32 cellular contexts compared by ENCODE assay signal in the genomic region with DNA sequence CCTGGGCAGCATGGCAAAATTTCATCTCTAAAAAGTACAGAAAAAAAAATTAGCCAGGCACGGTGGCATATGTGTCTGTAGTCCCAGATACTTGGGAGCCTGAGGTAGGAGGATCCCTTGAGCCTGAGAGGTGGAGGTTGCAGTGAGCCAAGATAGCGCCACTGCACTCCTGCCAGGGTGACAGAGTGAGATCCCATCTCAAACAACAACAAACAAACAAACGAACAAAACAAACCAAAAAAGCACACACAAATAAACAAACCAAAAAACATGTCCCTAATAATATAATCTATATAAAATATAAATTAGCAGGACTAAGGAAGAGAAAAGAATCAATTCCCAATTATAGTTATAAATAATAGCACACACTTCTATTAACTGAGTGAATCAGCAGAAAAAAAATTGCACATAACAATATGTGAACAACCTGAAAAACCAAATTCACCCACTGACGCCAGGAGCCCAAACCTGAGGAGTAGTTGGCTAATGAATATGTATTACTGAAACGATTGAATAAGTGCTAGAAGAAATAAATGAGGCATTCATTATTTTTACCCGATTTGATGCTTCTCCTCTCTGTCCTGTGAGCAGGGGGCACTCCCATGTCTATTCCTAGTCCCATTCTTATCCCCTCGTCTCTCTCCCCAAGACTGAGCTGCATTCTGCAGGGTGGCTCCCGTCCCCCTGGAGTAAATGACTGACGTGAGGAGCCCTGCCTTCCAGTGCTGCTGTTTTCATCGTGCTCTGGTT.
"Had no signal": no experiment of that assay in that cellular context is flagged by ENCODE, and none has a peak within 500 bp of the region (broad histone marks: within the 10 kb centered on the region; RNA-seq: fewer than 3 reads in every experiment).

No MANE protein-coding gene starts in this region.

- ATAC-seq: activated T-cell treated with anti-CD3 and anti-CD28 coated beads, Interleukin-2, amount 50 U/mL, for 4 hours; activated T-helper 17 cell treated with anti-CD3 and anti-CD28 coated beads, Interleukin-2, amount 50 U/mL, for 72 hours; effector memory CD8-positive, alpha-beta T cell; T-helper 17 cell; WTC11 had no signal

- H3K27ac Mint-ChIP-seq: activated CD4-positive, alpha-beta memory T cell treated with anti-CD3 and anti-CD28 coated beads, Interleukin-2, amount 10 ng/mL, durations not matched to agents 7 days and 5 days; activated CD4-positive, alpha-beta T cell treated with anti-CD3 and anti-CD28 coated beads, Interleukin-2, amount 10 ng/mL, durations not matched to agents 7 days and 5 days; activated naive CD8-positive, alpha-beta T cell; activated T-helper 17 cell treated with anti-CD3 and anti-CD28 coated beads, Interleukin-2, amount 50 U/mL, for 72 hours; dendritic cell treated with granulocyte-macrophage colony-stimulating factor and Interleukin-4, amounts not matched to agents 40 ng/mL and 50 ng/mL, for 4 days; effector memory CD8-positive, alpha-beta T cell; T-helper 17 cell; T-helper 2 cell treated with Interferon-gamma antibody and Interleukin-4, amounts not matched to agents 5 μg/mL and 100 μg/mL, for 36 hours; WTC11 had no signal

- H3K4me1 ChIP-seq: esophagus squamous epithelium had no signal

- H3K4me1 Mint-ChIP-seq: central memory CD8-positive, alpha-beta T cell; T-helper 17 cell; WTC11 had no signal

- H3K4me3 Mint-ChIP-seq: activated CD4-positive, alpha-beta memory T cell treated with anti-CD3 and anti-CD28 coated beads, Interleukin-2, amount 10 ng/mL, durations not matched to agents 7 days and 5 days; activated CD4-positive, alpha-beta T cell treated with anti-CD3 and anti-CD28 coated beads, Interleukin-2, amount 10 ng/mL, durations not matched to agents 7 days and 5 days; activated naive CD8-positive, alpha-beta T cell; activated T-cell treated with anti-CD3 and anti-CD28 coated beads, Interleukin-2, amount 50 U/mL, for 4 hours; activated T-helper 17 cell treated with anti-CD3 and anti-CD28 coated beads, Interleukin-2, amount 50 U/mL, for 72 hours; central memory CD8-positive, alpha-beta T cell; dendritic cell treated with granulocyte-macrophage colony-stimulating factor and Interleukin-4, amounts not matched to agents 40 ng/mL and 50 ng/mL, for 4 days; effector memory CD8-positive, alpha-beta T cell; T-helper 17 cell; T-helper 2 cell treated with Interferon-gamma antibody and Interleukin-4, amounts not matched to agents 5 μg/mL and 100 μg/mL, for 36 hours; WTC11 had no signal

- H3K27ac ChIP-seq: brain microvascular endothelial cell, coronary artery, dorsolateral prefrontal cortex, esophagus squamous epithelium, VCaP had no signal

- H3K9me3 Mint-ChIP-seq: activated CD4-positive, alpha-beta T cell treated with anti-CD3 and anti-CD28 coated beads, Interleukin-2, amount 10 ng/mL, durations not matched to agents 7 days and 5 days; activated T-cell treated with anti-CD3 and anti-CD28 coated beads, Interleukin-2, amount 50 U/mL, for 4 hours; activated T-helper 17 cell treated with anti-CD3 and anti-CD28 coated beads, Interleukin-2, amount 50 U/mL, for 72 hours; central memory CD8-positive, alpha-beta T cell; dendritic cell treated with granulocyte-macrophage colony-stimulating factor and Interleukin-4, amounts not matched to agents 40 ng/mL and 50 ng/mL, for 4 days; effector memory CD8-positive, alpha-beta T cell; T-helper 2 cell treated with Interferon-gamma antibody and Interleukin-4, amounts not matched to agents 5 μg/mL and 100 μg/mL, for 36 hours; WTC11 had no signal

- H3K36me3 Mint-ChIP-seq: activated naive CD8-positive, alpha-beta T cell; WTC11 had no signal

- DNase-seq: activated CD4-positive, alpha-beta memory T cell treated with anti-CD3 and anti-CD28 coated beads, Interleukin-2, amount 10 ng/mL, durations not matched to agents 7 days and 5 days; activated CD4-positive, alpha-beta T cell treated with anti-CD3 and anti-CD28 coated beads for 1 hour; activated CD4-positive, alpha-beta T cell treated with anti-CD3 and anti-CD28 coated beads for 4 hours; activated CD4-positive, alpha-beta T cell treated with anti-CD3 and anti-CD28 coated beads, Interleukin-2, amount 10 ng/mL, durations not matched to agents 7 days and 5 days; activated CD4-positive, alpha-beta T cell treated with anti-CD3 and anti-CD28 coated beads, Interleukin-2, amount 50 U/mL, for 4 hours; activated CD8-positive, alpha-beta memory T cell treated with anti-CD3 and anti-CD28 coated beads, Interleukin-2, amount 50 U/mL, for 48 hours; activated effector memory CD4-positive, alpha-beta T cell treated with Interleukin-2 at 50 U/mL for 16 hours; activated gamma-delta T cell treated with Interleukin-2 at 50 U/mL for 16 hours; activated naive CD4-positive, alpha-beta T cell treated with anti-CD3 and anti-CD28 coated beads, Interleukin-2, amount 50 U/mL, for 16 hours; activated naive CD4-positive, alpha-beta T cell treated with Interleukin-2 at 50 U/mL for 16 hours; activated T-cell treated with anti-CD3 and anti-CD28 coated beads for 4 hours; activated T-cell treated with anti-CD3 and anti-CD28 coated beads, Interleukin-2, amount 50 U/mL, for 4 hours; amniotic stem cell; anterior cingulate cortex; brain microvascular endothelial cell; dorsolateral prefrontal cortex; effector CD4-positive, alpha-beta T cell; effector memory CD8-positive, alpha-beta T cell; erythroblast; esophagus squamous epithelium; foreskin melanocyte; T-helper 1 cell; T-helper 17 cell; T1000 had no signal

- H3K9me3 ChIP-seq: esophagus squamous epithelium had no signal

- H3K4me3 ChIP-seq: coronary artery, dorsolateral prefrontal cortex, esophagus squamous epithelium had no signal

- H3K36me3 ChIP-seq: brain microvascular endothelial cell, esophagus squamous epithelium had no signal
